22 cellular contexts compared by ENCODE assay signal in genomic region chr22:44732017-44732561, GRCh38. TPM values are rescaled to one million over a fixed set of nuclear protein-coding genes. Genes with fewer than 3 reads are reported as not detected.
"Had no signal": no experiment of that assay in that cellular context is flagged by ENCODE, and none has a peak within 500 bp of the region (broad histone marks: within the 10 kb centered on the region; RNA-seq: fewer than 3 reads in every experiment).

No MANE protein-coding gene starts in this region.

- DNase-seq: activated CD4-positive, alpha-beta memory T cell treated with anti-CD3 and anti-CD28 coated beads for 36 hours; activated CD4-positive, alpha-beta T cell treated with anti-CD3 and anti-CD28 coated beads for 4 hours; activated CD4-positive, CD25-positive, alpha-beta regulatory T cell; activated naive CD4-positive, alpha-beta T cell treated with Interleukin-2 at 50 U/mL for 16 hours; activated T-cell treated with anti-CD3 and anti-CD28 coated beads, Interleukin-2, amount 50 U/mL, for 48 hours; amygdala; colonic mucosa; dorsolateral prefrontal cortex; esophagus squamous epithelium; gastrocnemius medialis; hippocampal formation; left colon; mesendoderm; mucosa of descending colon; ovary; stimulated activated CD4-positive, alpha-beta T cell treated with anti-CD3 and anti-CD28 coated beads, Interleukin-4, amount 100 ng/mL, for 24 hours; stimulated activated naive CD4-positive, alpha-beta T cell treated with Interleukin-2 at 50 U/mL for 16 hours; T-helper 1 cell; T-helper 9 cell had no signal

- H3K4me3 ChIP-seq: colonic mucosa, dorsolateral prefrontal cortex, esophagus squamous epithelium, gastrocnemius medialis, mucosa of descending colon, ovary, prostate gland, thoracic aorta, upper lobe of left lung had no signal

- H3K27me3 ChIP-seq: colonic mucosa, ovary, upper lobe of left lung had no signal

- ATAC-seq: gastrocnemius medialis, left colon, mucosa of descending colon had no signal

- H3K4me1 ChIP-seq: prostate gland had no signal

- H3K9me3 ChIP-seq: colonic mucosa, esophagus squamous epithelium, gastrocnemius medialis, mucosa of descending colon, ovary, prostate gland, thoracic aorta, upper lobe of left lung had no signal

- H3K36me3 ChIP-seq: colonic mucosa, gastrocnemius medialis, ovary, prostate gland, thoracic aorta had no signal

- H3K27ac ChIP-seq: colonic mucosa, dorsolateral prefrontal cortex, esophagus squamous epithelium, gastrocnemius medialis, ovary, prostate gland, thoracic aorta, upper lobe of left lung had no signal

RNA-seq across cellular contexts. Expression of gene ARHGAP8, which starts 20.3 kb away (rescaled TPM):
- total RNA-seq: gastrocnemius medialis had no signal
